In the genomic region with DNA sequence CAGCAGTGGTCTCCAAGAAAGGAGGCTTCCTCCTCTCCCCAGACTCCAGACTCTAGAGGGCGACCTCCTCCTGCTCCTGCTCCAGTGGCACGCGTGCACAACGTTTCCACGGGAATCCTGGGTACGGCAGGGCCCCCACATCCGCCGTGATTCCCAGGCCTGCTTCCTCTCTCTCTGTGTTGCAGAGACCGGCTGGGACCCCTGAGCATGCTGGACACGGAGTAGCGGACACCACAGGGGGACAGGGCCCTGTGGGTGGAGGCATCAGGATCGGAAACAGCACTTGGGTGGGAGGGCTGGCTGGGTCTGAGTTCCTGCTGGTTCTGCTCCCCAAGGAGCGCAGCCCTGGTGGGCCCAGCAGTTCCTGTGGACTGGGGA, we compare ENCODE assay signal across 19 cellular contexts.
"Had no signal": no experiment of that assay in that cellular context is flagged by ENCODE, and none has a peak within 500 bp of the region (broad histone marks: within the 10 kb centered on the region; RNA-seq: fewer than 3 reads in every experiment).

No MANE protein-coding gene starts in this region.

- H3K4me3 ChIP-seq: left ventricle myocardium inferior, lung, pancreas, prostate gland, sigmoid colon, spleen, suprapubic skin, thoracic aorta, tibial artery, vagina had no signal

- H3K36me3 ChIP-seq: left ventricle myocardium inferior, pancreas, prostate gland, sigmoid colon, spleen, suprapubic skin, thoracic aorta, tibial artery, vagina had no signal

- H3K27ac ChIP-seq: left ventricle myocardium inferior, pancreas, prostate gland, sigmoid colon, spleen, suprapubic skin, thoracic aorta, tibial artery, vagina had no signal

- ATAC-seq: pancreas, right cardiac atrium had no signal

- H3K27me3 ChIP-seq: pancreas, sigmoid colon, spleen, suprapubic skin, tibial artery, vagina had no signal

- FAIRE-seq: pancreas, small intestine had no signal

- H3K9me3 ChIP-seq: left ventricle myocardium inferior, pancreas, prostate gland, sigmoid colon, thoracic aorta, tibial artery, vagina had no signal

- DNase-seq: hypothalamus; left ventricle myocardium inferior; naive B cell; nucleus accumbens; posterior cingulate gyrus; retina; sigmoid colon; small intestine; spleen; stimulated activated CD4-positive, alpha-beta T cell treated with anti-CD3 and anti-CD28 coated beads, Interleukin-4, amount 100 ng/mL, for 24 hours; stimulated activated naive CD4-positive, alpha-beta T cell; tibial artery had no signal

- H3K4me1 ChIP-seq: left ventricle myocardium inferior, pancreas, prostate gland, sigmoid colon, spleen, suprapubic skin, tibial artery, vagina had no signal
